ENCODE assay signal across 28 cellular contexts in genomic region chr14:55568618-55569017, GRCh38.
"Had no signal": no experiment of that assay in that cellular context is flagged by ENCODE, and none has a peak within 500 bp of the region (broad histone marks: within the 10 kb centered on the region; RNA-seq: fewer than 3 reads in every experiment).

No MANE protein-coding gene starts in this region.

- H3K9ac ChIP-seq: KMS-11 had no signal

- H3K4me3 Mint-ChIP-seq: activated CD4-positive, alpha-beta memory T cell treated with anti-CD3 and anti-CD28 coated beads, Interleukin-2, amount 10 ng/mL, durations not matched to agents 7 days and 5 days; activated CD4-positive, alpha-beta T cell treated with anti-CD3 and anti-CD28 coated beads for 36 hours; activated naive CD4-positive, alpha-beta T cell treated with anti-CD3 and anti-CD28 coated beads for 36 hours; activated naive CD8-positive, alpha-beta T cell; activated T-helper 17 cell treated with anti-CD3 and anti-CD28 coated beads, Interleukin-2, amount 50 U/mL, for 72 hours; T-cell had no signal

- H3K36me3 ChIP-seq: brain microvascular endothelial cell had no signal

- H3K9me3 Mint-ChIP-seq: activated CD4-positive, alpha-beta memory T cell treated with anti-CD3 and anti-CD28 coated beads, Interleukin-2, amount 10 ng/mL, durations not matched to agents 7 days and 5 days; activated naive CD4-positive, alpha-beta T cell treated with anti-CD3 and anti-CD28 coated beads for 36 hours; activated T-helper 17 cell treated with anti-CD3 and anti-CD28 coated beads, Interleukin-2, amount 50 U/mL, for 72 hours; T-cell had no signal

- DNase-seq: activated CD4-positive, alpha-beta memory T cell treated with anti-CD3 and anti-CD28 coated beads, Interleukin-2, amount 10 ng/mL, durations not matched to agents 7 days and 5 days; activated CD4-positive, alpha-beta T cell treated with anti-CD3 and anti-CD28 coated beads for 36 hours; activated CD4-positive, alpha-beta T cell treated with anti-CD3 and anti-CD28 coated beads, Interleukin-2, amount 50 U/mL, for 1 hour; activated CD4-positive, CD25-positive, alpha-beta regulatory T cell; activated gamma-delta T cell; activated naive CD4-positive, alpha-beta T cell treated with anti-CD3 and anti-CD28 coated beads for 36 hours; activated T-cell treated with anti-CD3 and anti-CD28 coated beads for 4 hours; activated T-cell treated with anti-CD3 and anti-CD28 coated beads, Interleukin-2, amount 50 U/mL, for 48 hours; brain microvascular endothelial cell; cerebellar nuclear complex; MV-4-11; NCI-H1092 treated with DMSO at 0.1 percent for 48 hours; NCI-H1417 treated with DMSO at 0.1 percent for 48 hours; NCI-H1694; NCI-H2029; NCI-H2107; NCI-H2171 treated with DMSO at 0.1 percent for 48 hours; NCI-H226; NCI-H526; NK-92 treated with Interleukin-12 subunit alpha and Interleukin-12 subunit beta, amount 100 ng/mL, for 24 hours; OCI-M1; SHP77 treated with DMSO at 0.1 percent for 48 hours; T-cell; T-helper 2 cell; T1000 had no signal

- H3K27me3 ChIP-seq: brain microvascular endothelial cell had no signal

- H3K27ac ChIP-seq: brain microvascular endothelial cell, KMS-11 had no signal

- H3K4me2 ChIP-seq: KMS-11 had no signal

- H3K27ac Mint-ChIP-seq: activated CD4-positive, alpha-beta memory T cell treated with anti-CD3 and anti-CD28 coated beads, Interleukin-2, amount 10 ng/mL, durations not matched to agents 7 days and 5 days; activated CD4-positive, alpha-beta T cell treated with anti-CD3 and anti-CD28 coated beads for 36 hours; activated naive CD4-positive, alpha-beta T cell treated with anti-CD3 and anti-CD28 coated beads for 36 hours; activated naive CD8-positive, alpha-beta T cell; activated T-helper 17 cell treated with anti-CD3 and anti-CD28 coated beads, Interleukin-2, amount 50 U/mL, for 72 hours; T-cell had no signal

- ATAC-seq: activated CD4-positive, alpha-beta T cell treated with anti-CD3 and anti-CD28 coated beads for 36 hours; activated T-helper 17 cell treated with anti-CD3 and anti-CD28 coated beads, Interleukin-2, amount 50 U/mL, for 72 hours; T-cell had no signal

- H3K27me3 Mint-ChIP-seq: activated CD4-positive, alpha-beta T cell treated with anti-CD3 and anti-CD28 coated beads for 36 hours; activated naive CD8-positive, alpha-beta T cell; activated T-helper 17 cell treated with anti-CD3 and anti-CD28 coated beads, Interleukin-2, amount 50 U/mL, for 72 hours had no signal

- H3K4me1 Mint-ChIP-seq: activated CD4-positive, alpha-beta memory T cell treated with anti-CD3 and anti-CD28 coated beads, Interleukin-2, amount 10 ng/mL, durations not matched to agents 7 days and 5 days; activated CD4-positive, alpha-beta T cell treated with anti-CD3 and anti-CD28 coated beads for 36 hours; activated T-helper 17 cell treated with anti-CD3 and anti-CD28 coated beads, Interleukin-2, amount 50 U/mL, for 72 hours; T-cell had no signal
